In genomic region chr5:123088031-123088805, GRCh38 we compare ENCODE assay signal across 1 cellular context.
TF ChIP-seq lines count a peak whose summit lies in the region.

No MANE protein-coding gene starts in this region.

TF ChIP-seq in IMR-90, 13 proteins besides CTCF, POLR2A, EP300 and RAD21:
- TF ChIP-seq USF2 (IDR thresholded peaks at IDR 0.05; ENCODE audit: low read depth, low read length) (no peak), CHD1 (IDR thresholded peaks at IDR 0.05; ENCODE audit: low read depth, low read length) (no peak), SMC3 (IDR thresholded peaks at IDR 0.05; ENCODE audit: low read depth, low read length) (no peak), BHLHE40 (IDR thresholded peaks at IDR 0.05; ENCODE audit: low read depth, low read length) (no peak), CEBPB (IDR thresholded peaks at IDR 0.05; ENCODE audit: low read depth, low read length) (no peak)
TF ChIP-seq in IMR-90: peak in this region for 0.
